ENCODE assay signal across 22 cellular contexts in genomic region chr18:40956213-40956612, GRCh38.
DNase-seq lines count a peak whose midpoint lies in the region; ATAC-seq, FAIRE-seq and TF ChIP-seq lines count a peak whose summit lies in the region.
"Had no signal": no experiment of that assay in that cellular context is flagged by ENCODE, and none has a peak within 500 bp of the region (broad histone marks: within the 10 kb centered on the region; RNA-seq: fewer than 3 reads in every experiment).

No MANE protein-coding gene starts in this region.

- no peak overlapping the region for H3K9ac ChIP-seq in H1 (replicated peaks in 1 of 4; ENCODE audit: extremely low read depth in 1 of 4, low read depth in 3 of 4, low read length in 3 of 4)
- H3K9ac ChIP-seq: BLaER1 had no signal

- no peaks in the 10 kb centered on the region for H3K4me1 Mint-ChIP-seq in naive thymus-derived CD4-positive, alpha-beta T cell
- H3K4me1 Mint-ChIP-seq: CD14-positive monocyte; CD4-positive, alpha-beta memory T cell; IgD-negative memory B cell had no signal

- no peak overlapping the region for H2BK12ac ChIP-seq in H1 (ENCODE audit: low read depth, low read length)

- FAIRE-seq in H1 (lab: Jason Lieb, UNC) = no peak
- FAIRE-seq: A549, GM12878, H54, HTR-8/SVneo had no signal

- no peak for TF ChIP-seq RAD21 in H1 (IDR thresholded peaks at IDR 0.05 in 1 of 2, conservative IDR thresholded peaks at IDR 0.05 in 1 of 2; ENCODE audit: low read depth in 2 of 2, low read length in 2 of 2)

- POLR2A ChIA-PET in H1 (lab: Charles Lee; ENCODE audit: partially characterized antibody) = no interaction called here
- POLR2A ChIA-PET in naive thymus-derived CD4-positive, alpha-beta T cell (lab: Charles Lee) = no interaction called here

- no peak for ATAC-seq in naive thymus-derived CD4-positive, alpha-beta T cell
- ATAC-seq: A549, GM12878, HCT116 had no signal

- CTCF ChIA-PET in H1 (lab: Charles Lee; ENCODE audit: partially characterized antibody) = interaction anchor here (0.8 to 2.3 kb wide), 4 partner anchors 9 to 413 kb away, joined by 3 to 6 read pairs (median 3); no protein-coding TSS in a partner anchor
- CTCF ChIA-PET in naive thymus-derived CD4-positive, alpha-beta T cell (lab: Charles Lee) = no interaction called here

- DNase-seq in NCI-H146 (lab: John Stamatoyannopoulos, UW) (peak; percentile 9), NCI-H146 treated with DMSO at 0.1 percent for 48 hours (lab: John Stamatoyannopoulos, UW; ENCODE audit: unreplicated experiment) (no peak), NCI-H82 (lab: John Stamatoyannopoulos, UW) (peak; percentile 25), H1 (ENCODE audit: low read depth in 1 of 2, low spot score in 2 of 2) (no peak), NOMO-1 treated with dmso at 0.1 percent for 144 hours (lab: John Stamatoyannopoulos, UW; ENCODE audit: unreplicated experiment) (no peak), dorsolateral prefrontal cortex (no peak), NCI-H345 treated with DMSO at 0.1 percent for 48 hours (lab: John Stamatoyannopoulos, UW; ENCODE audit: unreplicated experiment) (no peak)
- DNase-seq in naive thymus-derived CD4-positive, alpha-beta T cell = no peak
- DNase-seq: CD4-positive, alpha-beta memory T cell; DMS53; DND-41; EL; HFFc6 had no signal

- no peak overlapping the region for H4K91ac ChIP-seq in H1 (replicated peaks; ENCODE audit: insufficient read length, low read length)

- H2BK15ac ChIP-seq in H1 (ENCODE audit: low read length) = no peak overlapping the region

- no peak for TF ChIP-seq POLR2A in H1 (IDR thresholded peaks at IDR 0.05; ENCODE audit: control extremely low read depth in 1 of 2, low read depth in 2 of 2, low read length in 2 of 2)

- no peak overlapping the region for H3K56ac ChIP-seq in H1 (replicated peaks; ENCODE audit: insufficient read length, low read depth, low read length)

- no peak overlapping the region for H3K23ac ChIP-seq in H1 (ENCODE audit: insufficient read length)

- H3K36me3 ChIP-seq in H1 (ENCODE audit: control insufficient read depth in 2 of 4, insufficient read depth in 4 of 4, low read length in 3 of 4) = no peaks in the 10 kb centered on the region
- no peaks in the 10 kb centered on the region for H3K36me3 ChIP-seq in naive thymus-derived CD4-positive, alpha-beta T cell (ENCODE audit: control insufficient read depth in 2 of 3, insufficient read depth in 3 of 3, low read length in 3 of 3)
- H3K36me3 ChIP-seq: BLaER1 had no signal

- no peaks in the 10 kb centered on the region; a peak in 1 of 7 replicates for H3K4me1 ChIP-seq in H1 (replicated peaks in 1 of 4; ENCODE audit: control insufficient read depth in 3 of 4, insufficient read depth in 4 of 4, low read length in 3 of 4)
- no peaks in the 10 kb centered on the region for H3K4me1 ChIP-seq in naive thymus-derived CD4-positive, alpha-beta T cell (ENCODE audit: control insufficient read depth in 2 of 2, insufficient read depth in 2 of 2, low read length in 2 of 2)
- H3K4me1 ChIP-seq: A549, BLaER1 had no signal

- no peak overlapping the region for H3K27ac Mint-ChIP-seq in naive thymus-derived CD4-positive, alpha-beta T cell
- H3K27ac Mint-ChIP-seq: CD14-positive monocyte; CD4-positive, alpha-beta memory T cell; HFFc6; IgD-negative memory B cell had no signal

- H3K36me3 Mint-ChIP-seq in naive thymus-derived CD4-positive, alpha-beta T cell = no peaks in the 10 kb centered on the region
- H3K36me3 Mint-ChIP-seq: CD14-positive monocyte; CD4-positive, alpha-beta memory T cell; IgD-negative memory B cell had no signal

- 0 out of 4 replicates have a peak, but pooled peaks cover 0 to 3% of the 10 kb centered on the region in 2 experiments for H3K9me3 ChIP-seq in H1 (ENCODE audit: insufficient read depth in 2 of 2, low read depth in 1 of 2, low read length in 1 of 2)
- no peaks in the 10 kb centered on the region for H3K9me3 ChIP-seq in naive thymus-derived CD4-positive, alpha-beta T cell (ENCODE audit: control insufficient read depth in 2 of 3, low read length in 3 of 3)
- H3K9me3 ChIP-seq: A549, BLaER1 had no signal

- H3K27me3 ChIP-seq in H1 (replicated peaks in 1 of 4; ENCODE audit: control insufficient read depth in 3 of 4, extremely low read depth in 1 of 4, insufficient read depth in 3 of 4, low read length in 3 of 4) (no peaks in the 10 kb centered on the region), dorsolateral prefrontal cortex (no peaks in the 10 kb centered on the region)
- H3K27me3 ChIP-seq in naive thymus-derived CD4-positive, alpha-beta T cell (ENCODE audit: control insufficient read depth in 2 of 2, insufficient read depth in 2 of 2, low read length in 2 of 2) = no peaks in the 10 kb centered on the region
- H3K27me3 ChIP-seq: BLaER1 had no signal

- no peak overlapping the region for H3K18ac ChIP-seq in H1 (ENCODE audit: extremely low read depth, low read length)

- no peak overlapping the region for H3K4me3 Mint-ChIP-seq in naive thymus-derived CD4-positive, alpha-beta T cell
- H3K4me3 Mint-ChIP-seq: CD14-positive monocyte; CD4-positive, alpha-beta memory T cell; HFFc6; IgD-negative memory B cell had no signal

- no peak overlapping the region for H3K4me3 ChIP-seq in H1 (ENCODE audit: extremely low read depth in 1 of 4, insufficient read depth in 2 of 4, low read depth in 3 of 4, low read length in 4 of 4)
- H3K4me3 ChIP-seq in dorsolateral prefrontal cortex = no peak overlapping the region
- H3K4me3 ChIP-seq in naive thymus-derived CD4-positive, alpha-beta T cell (ENCODE audit: low read length) = no peak overlapping the region
- H3K4me3 ChIP-seq: A549, BLaER1, GM12878 had no signal

- no peak overlapping the region for H2BK20ac ChIP-seq in H1 (ENCODE audit: low read length)

- H2AFZ ChIP-seq in H1 (ENCODE audit: low read length) = peak overlapping the region; percentile 77; the same call in 1 of the 2 replicates

- no peak for TF ChIP-seq CTCF in H1 (IDR thresholded peaks at IDR 0.05; ENCODE audit: control extremely low read depth in 1 of 3, insufficient read depth in 1 of 3, low read depth in 1 of 3, low read length in 3 of 3)
- no peak for TF ChIP-seq CTCF in dorsolateral prefrontal cortex (IDR thresholded peaks at IDR 0.05 in 54 of 56, conservative IDR thresholded peaks at IDR 0.05 in 2 of 56; ENCODE audit: low read depth in 1 of 56, partially characterized antibody in 56 of 56)

- H4K5ac ChIP-seq in H1 (ENCODE audit: insufficient read length, low read depth, low read length) = no peak overlapping the region

- intact Hi-C loops in dorsolateral prefrontal cortex (cut with DNase I) = no loop called here
- intact Hi-C loops in naive thymus-derived CD4-positive, alpha-beta T cell (cut with micrococcal nuclease) = no loop called here

- H4K20me1 ChIP-seq in H1 (replicated peaks in 1 of 2; ENCODE audit: control insufficient read depth in 1 of 2, insufficient read depth in 2 of 2, low read length in 2 of 2) = no peaks in the 10 kb centered on the region
- H4K20me1 ChIP-seq: BLaER1 had no signal

- H3K23me2 ChIP-seq in H1 (ENCODE audit: low read depth, low read length) = no peaks in the 10 kb centered on the region; the same call in 1 of the 2 replicates

- no peak overlapping the region for H2BK120ac ChIP-seq in H1 (replicated peaks; ENCODE audit: low read depth, low read length)

- no peak overlapping the region for H4K8ac ChIP-seq in H1 (ENCODE audit: extremely low read depth, insufficient read depth, low read length)

- H3K14ac ChIP-seq in H1 (ENCODE audit: insufficient read length) = no peak overlapping the region

- H3K79me2 ChIP-seq in H1 (ENCODE audit: control insufficient read depth in 1 of 2, insufficient read depth in 2 of 2, low read length in 2 of 2) = no peaks in the 10 kb centered on the region

- no peak for TF ChIP-seq EP300 in H1 (IDR thresholded peaks at IDR 0.05; ENCODE audit: borderline replicate concordance in 1 of 2, low read depth in 2 of 2, low read length in 2 of 2)

- no peaks in the 10 kb centered on the region for H3K27me3 Mint-ChIP-seq in naive thymus-derived CD4-positive, alpha-beta T cell
- H3K27me3 Mint-ChIP-seq: CD4-positive, alpha-beta memory T cell; IgD-negative memory B cell had no signal

- no peaks in the 10 kb centered on the region for H3K79me1 ChIP-seq in H1 (ENCODE audit: low read depth, low read length)

- WGBS in H1 (ENCODE audit: extremely low coverage in 1 of 2, insufficient coverage in 1 of 2, insufficient read length in 1 of 2, insufficient replicate concordance in 2 of 2, low coverage in 1 of 2, low lambda C conversion rate in 2 of 2, missing lambda C conversion rate in 1 of 2), 2 experiments = 92% methylated on average over 1 of the region's 1 CpG; no CpG with 5 or more reads in 1 of the 2 experiments

- no peak overlapping the region for H3K4ac ChIP-seq in H1 (replicated peaks; ENCODE audit: insufficient read length, low read depth, low read length)

- H3K4me2 ChIP-seq in H1 (ENCODE audit: insufficient read depth in 1 of 2, low read depth in 2 of 2, low read length in 2 of 2) = no peak overlapping the region
- H3K4me2 ChIP-seq: A549, BLaER1 had no signal

- H2AK5ac ChIP-seq in H1 (ENCODE audit: low read depth, low read length) = no peak overlapping the region

- H3K27ac ChIP-seq in H1 (ENCODE audit: low read depth, low read length) (no peak overlapping the region), dorsolateral prefrontal cortex (no peak overlapping the region)
- no peak overlapping the region for H3K27ac ChIP-seq in naive thymus-derived CD4-positive, alpha-beta T cell (ENCODE audit: low read depth, low read length)
- H3K27ac ChIP-seq: 22Rv1, A549, BLaER1 had no signal

- no peak overlapping the region for H2BK5ac ChIP-seq in H1 (ENCODE audit: low read depth, low read length)

- peaks cover 2 to 25% (median 13%) of the 10 kb centered on the region in 11 donors for H3K9me3 Mint-ChIP-seq in naive thymus-derived CD4-positive, alpha-beta T cell

TF ChIP-seq in H1, 55 proteins besides CTCF, POLR2A, EP300 and RAD21:
- TF ChIP-seq YY1 (IDR thresholded peaks at IDR 0.05; ENCODE audit: low read depth, low read length) (no peak), JUN (IDR thresholded peaks at IDR 0.05; ENCODE audit: low read depth, low read length) (no peak), RFX5 (IDR thresholded peaks at IDR 0.05; ENCODE audit: borderline replicate concordance, low read depth, low read length) (no peak), SIX5 (IDR thresholded peaks at IDR 0.05; ENCODE audit: low read depth, low read length) (no peak)
TF ChIP-seq in H1: peak in this region for 0.

Comparison
In these comparisons a context has a peak if more than half of its experiments do, and no peak if none do; other contexts are left out.
1. DNase-seq: peak in NCI-H146 (single experiment) and NCI-H82 (single experiment); none in NCI-H146 treated with DMSO at 0.1 percent for 48 hours (single experiment), H1 (0 of 2), NOMO-1 treated with dmso at 0.1 percent for 144 hours (single experiment), dorsolateral prefrontal cortex (0 of 10), naive thymus-derived CD4-positive, alpha-beta T cell (0 of 9) and NCI-H345 treated with DMSO at 0.1 percent for 48 hours (single experiment).